Comparison of ENCODE assay signal across 8 cellular contexts in genomic region chr5:88882321-88883038, GRCh38. TPM values are rescaled to one million over a fixed set of nuclear protein-coding genes. Genes with fewer than 3 reads are reported as not detected.
A peak's percentile ranks its signal among the peaks of the same experiment; 100 is the strongest.
DNase-seq lines count a peak whose midpoint lies in the region; ATAC-seq and TF ChIP-seq lines count a peak whose summit lies in the region.

No MANE protein-coding gene starts in this region.

- peak overlapping the region; percentile 64 for H3K27ac ChIP-seq in 22Rv1
- no peak overlapping the region for H3K27ac ChIP-seq in iPS-18a (ENCODE audit: low read length)
- peak overlapping the region; percentile 8 for H3K27ac ChIP-seq in smooth muscle cell (ENCODE audit: low read depth)

- H3K36me3 ChIP-seq in iPS-18a (ENCODE audit: control insufficient read depth, low read depth, low read length) (no peaks in the 10 kb centered on the region), smooth muscle cell (ENCODE audit: low read depth) (no peaks in the 10 kb centered on the region)

- peak; percentile 3 for ATAC-seq in HG02642 (IDR thresholded peaks at IDR 0.05; ENCODE audit: poor library complexity, unreplicated experiment)
- ATAC-seq in GM18502 (IDR thresholded peaks at IDR 0.05; ENCODE audit: poor library complexity, unreplicated experiment): no peak
- ATAC-seq in GM19452 (IDR thresholded peaks at IDR 0.05; ENCODE audit: unreplicated experiment): no peak
- no peak for ATAC-seq in HG03095 (IDR thresholded peaks at IDR 0.05; ENCODE audit: unreplicated experiment)

- H3K4me1 Mint-ChIP-seq in activated naive CD8-positive, alpha-beta T cell treated with anti-CD3 and anti-CD28 coated beads for 36 hours: peaks cover 31% of the 10 kb centered on the region

- H3K36me3 Mint-ChIP-seq in activated naive CD8-positive, alpha-beta T cell treated with anti-CD3 and anti-CD28 coated beads for 36 hours: no peaks in the 10 kb centered on the region

- H3K9me3 ChIP-seq in iPS-18a (ENCODE audit: control insufficient read depth, low read depth, low read length): no peaks in the 10 kb centered on the region
- no peaks in the 10 kb centered on the region for H3K9me3 ChIP-seq in smooth muscle cell (replicated peaks; ENCODE audit: low read depth)

- TF ChIP-seq CTCF in 22Rv1 (IDR thresholded peaks at IDR 0.05) (no peak), smooth muscle cell (IDR thresholded peaks at IDR 0.05; ENCODE audit: borderline replicate concordance, insufficient read depth, poor library complexity, severe bottlenecking) (no peak)

- no peaks in the 10 kb centered on the region for H3K79me2 ChIP-seq in smooth muscle cell (ENCODE audit: low read depth)

- H4K20me1 ChIP-seq in smooth muscle cell (ENCODE audit: low read depth): no peaks in the 10 kb centered on the region

- peak overlapping the region; percentile 94 for H3K4me2 ChIP-seq in smooth muscle cell

- WGBS in smooth muscle cell (ENCODE audit: low lambda C conversion rate): 29% methylated on average over 15 of the region's 15 CpGs

- no peaks in the 10 kb centered on the region for H3K9me3 Mint-ChIP-seq in activated naive CD8-positive, alpha-beta T cell treated with anti-CD3 and anti-CD28 coated beads for 36 hours

- no peaks in the 10 kb centered on the region for H3K4me1 ChIP-seq in iPS-18a (ENCODE audit: control insufficient read depth, low read depth, low read length)
- H3K4me1 ChIP-seq in smooth muscle cell (ENCODE audit: low read depth): no peaks in the 10 kb centered on the region

- H3K27me3 ChIP-seq in iPS-18a (ENCODE audit: control insufficient read depth, insufficient read depth, low read length) (peaks cover 51% of the 10 kb centered on the region), smooth muscle cell (ENCODE audit: low read depth) (no peaks in the 10 kb centered on the region)

- no peak overlapping the region for H3K9ac ChIP-seq in iPS-18a (ENCODE audit: low read length)
- H3K9ac ChIP-seq in smooth muscle cell (ENCODE audit: low read depth): peak overlapping the region; percentile 53

- H3F3A ChIP-seq in smooth muscle cell (ENCODE audit: low read depth): no peaks in the 10 kb centered on the region

- no peak for DNase-seq in activated naive CD8-positive, alpha-beta T cell treated with anti-CD3 and anti-CD28 coated beads for 36 hours
- no peak for DNase-seq in smooth muscle cell (lab: John Stamatoyannopoulos, UW; ENCODE audit: unreplicated experiment)

- H3K4me3 Mint-ChIP-seq in activated naive CD8-positive, alpha-beta T cell treated with anti-CD3 and anti-CD28 coated beads for 36 hours: peak overlapping the region; percentile 88

- peak overlapping the region; percentile 74 for H2AFZ ChIP-seq in smooth muscle cell (ENCODE audit: low read depth)

- peaks cover 84% of the 10 kb centered on the region for H3K27me3 Mint-ChIP-seq in activated naive CD8-positive, alpha-beta T cell treated with anti-CD3 and anti-CD28 coated beads for 36 hours

- peak overlapping the region; percentile 75 for H3K4me3 ChIP-seq in iPS-18a (ENCODE audit: low read length)
- peak overlapping the region; percentile 79 for H3K4me3 ChIP-seq in smooth muscle cell

- H3K27ac Mint-ChIP-seq in activated naive CD8-positive, alpha-beta T cell treated with anti-CD3 and anti-CD28 coated beads for 36 hours: peak overlapping the region; percentile 23

RNA-seq across cellular contexts. Expression of gene MEF2C, which starts 0.5 kb away (rescaled TPM):
- total RNA-seq in activated naive CD8-positive, alpha-beta T cell treated with anti-CD3 and anti-CD28 coated beads for 36 hours: 1 to 10 TPM; 1.5 to 2.1 TPM
- 10.7 and 14.0 TPM in 2 replicates for total RNA-seq in smooth muscle cell
- 8.1 and 11.4 TPM in 2 replicates for polyA plus RNA-seq in smooth muscle cell
